Comparison of ENCODE assay signal across 8 cellular contexts in the genomic region with DNA sequence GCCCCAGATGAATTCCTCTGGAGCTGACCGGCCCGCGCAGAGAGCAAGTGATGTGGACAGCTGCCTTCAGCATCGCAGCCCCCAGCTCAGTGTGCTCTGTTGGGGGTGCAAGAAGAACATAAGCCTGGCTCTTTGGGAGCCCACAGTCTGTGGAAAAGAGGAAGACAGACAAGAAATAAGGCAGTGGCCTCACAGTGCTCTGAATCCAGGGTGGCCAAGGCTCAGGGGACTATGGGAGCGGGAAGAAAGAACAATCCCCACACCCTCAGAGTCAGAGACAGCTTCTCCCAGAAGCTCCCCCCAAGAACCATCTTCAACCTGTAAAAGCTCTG. TPM values are rescaled to one million over a fixed set of nuclear protein-coding genes. Genes with fewer than 3 reads are reported as not detected.
A peak's percentile ranks its signal among the peaks of the same experiment; 100 is the strongest.
DNase-seq lines count a peak whose midpoint lies in the region; ATAC-seq and TF ChIP-seq lines count a peak whose summit lies in the region.

No MANE protein-coding gene starts in this region.

- no peak for TF ChIP-seq CTCF in HFF-Myc (IDR thresholded peaks at IDR 0.05; ENCODE audit: low read depth, low read length, missing control alignments)
- no peak; the same call in 1 of the 2 replicates for TF ChIP-seq CTCF in WTC11 (IDR thresholded peaks at IDR 0.05)
- no peak for TF ChIP-seq CTCF in gastroesophageal sphincter (IDR thresholded peaks at IDR 0.05)

- CTCF ChIA-PET in WTC11 (lab: Charles Lee): interaction anchor here (0.5 to 7.7 kb wide), 66 partner anchors 9 to 684 kb away, joined by 3 to 264 read pairs (median 6); partner anchors contain the start of genes BLM, FES, FURIN and MAN2A2

- H3K27ac Mint-ChIP-seq in WTC11: no peak overlapping the region

- ATAC-seq in WTC11 (no peak), gastroesophageal sphincter (no peak), HG02798 (IDR thresholded peaks at IDR 0.05; ENCODE audit: poor library complexity, unreplicated experiment) (no peak)

- H3K4me3 ChIP-seq in HFF-Myc (replicated peaks; ENCODE audit: low read depth, low read length) (peak overlapping the region; percentile 92), gastroesophageal sphincter (peak overlapping the region in 1 of 2 donors; percentile 81), skin epidermis (peak overlapping the region in 6 of 7 experiments; percentile 57 to 89 (median 76))

- H3K27me3 ChIP-seq in gastroesophageal sphincter: no peaks in the 10 kb centered on the region

- H3K9me3 Mint-ChIP-seq in WTC11: no peaks in the 10 kb centered on the region

- peaks cover 0 to 72% (median 34%) of the 10 kb centered on the region in 3 donors for H3K4me1 ChIP-seq in gastroesophageal sphincter

- 4% methylated on average over 4 of the region's 5 CpGs; no CpG with 5 or more reads in 1 of the 2 donors for WGBS in gastroesophageal sphincter (ENCODE audit: low coverage in 1 of 2), 2 donors

- peak overlapping the region; percentile 95 for H3K4me3 Mint-ChIP-seq in WTC11

- H3K36me3 ChIP-seq in gastroesophageal sphincter: peaks cover 0 to 7% of the 10 kb centered on the region in 2 donors

- no peaks in the 10 kb centered on the region for H3K9me3 ChIP-seq in gastroesophageal sphincter

- peak overlapping the region in 3 of 4 donors; percentile 88 to 92 (median 89) for H3K27ac ChIP-seq in gastroesophageal sphincter
- H3K27ac ChIP-seq in skin epidermis: peak overlapping the region in 17 of 21 experiments; percentile 73 to 94 (median 90)

- H3K36me3 Mint-ChIP-seq in WTC11: peaks cover 6% of the 10 kb centered on the region; the same call in 1 of the 2 replicates

- H3K27me3 Mint-ChIP-seq in WTC11 (ENCODE audit: low read depth): peaks cover 12% of the 10 kb centered on the region

- H3K4me1 Mint-ChIP-seq in WTC11: peaks cover 23% of the 10 kb centered on the region

- POLR2A ChIA-PET in WTC11 (lab: Charles Lee): interaction anchor here (2.3 kb wide), 1 partner anchor 29 kb away, joined by 17 read pairs; the partner anchor contains the start of gene MAN2A2

- DNase-seq in HFF-Myc (ENCODE audit: extremely low read depth, low read depth) (no peak), WTC11 (ENCODE audit: low spot score) (no peak), pons (ENCODE audit: low spot score) (no peak), foreskin melanocyte (no peak), glomerular visceral epithelial cell (ENCODE audit: extremely low spot score) (no peak)

- no peak for TF ChIP-seq POLR2A in gastroesophageal sphincter (IDR thresholded peaks at IDR 0.05)

- no peak for TF ChIP-seq EP300 in gastroesophageal sphincter (IDR thresholded peaks at IDR 0.05)

TF ChIP-seq in WTC11, 78 proteins besides CTCF, POLR2A, EP300 and RAD21:
- TF ChIP-seq, protein P1, sequence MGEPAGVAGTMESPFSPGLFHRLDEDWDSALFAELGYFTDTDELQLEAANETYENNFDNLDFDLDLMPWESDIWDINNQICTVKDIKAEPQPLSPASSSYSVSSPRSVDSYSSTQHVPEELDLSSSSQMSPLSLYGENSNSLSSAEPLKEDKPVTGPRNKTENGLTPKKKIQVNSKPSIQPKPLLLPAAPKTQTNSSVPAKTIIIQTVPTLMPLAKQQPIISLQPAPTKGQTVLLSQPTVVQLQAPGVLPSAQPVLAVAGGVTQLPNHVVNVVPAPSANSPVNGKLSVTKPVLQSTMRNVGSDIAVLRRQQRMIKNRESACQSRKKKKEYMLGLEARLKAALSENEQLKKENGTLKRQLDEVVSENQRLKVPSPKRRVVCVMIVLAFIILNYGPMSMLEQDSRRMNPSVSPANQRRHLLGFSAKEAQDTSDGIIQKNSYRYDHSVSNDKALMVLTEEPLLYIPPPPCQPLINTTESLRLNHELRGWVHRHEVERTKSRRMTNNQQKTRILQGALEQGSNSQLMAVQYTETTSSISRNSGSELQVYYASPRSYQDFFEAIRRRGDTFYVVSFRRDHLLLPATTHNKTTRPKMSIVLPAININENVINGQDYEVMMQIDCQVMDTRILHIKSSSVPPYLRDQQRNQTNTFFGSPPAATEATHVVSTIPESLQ (CRISPR knock-in tag; IDR thresholded peaks at IDR 0.05): no peak
- TF ChIP-seq PRDM15 (CRISPR knock-in tag; IDR thresholded peaks at IDR 0.05): no peak
- TF ChIP-seq GTF2I (CRISPR knock-in tag; conservative IDR thresholded peaks at IDR 0.05): no peak
- TF ChIP-seq CBFB (CRISPR knock-in tag; IDR thresholded peaks at IDR 0.05; ENCODE audit: low read depth): no peak
- TF ChIP-seq ELF4 (CRISPR knock-in tag; IDR thresholded peaks at IDR 0.05; ENCODE audit: low read depth): no peak
- TF ChIP-seq, protein P2, sequence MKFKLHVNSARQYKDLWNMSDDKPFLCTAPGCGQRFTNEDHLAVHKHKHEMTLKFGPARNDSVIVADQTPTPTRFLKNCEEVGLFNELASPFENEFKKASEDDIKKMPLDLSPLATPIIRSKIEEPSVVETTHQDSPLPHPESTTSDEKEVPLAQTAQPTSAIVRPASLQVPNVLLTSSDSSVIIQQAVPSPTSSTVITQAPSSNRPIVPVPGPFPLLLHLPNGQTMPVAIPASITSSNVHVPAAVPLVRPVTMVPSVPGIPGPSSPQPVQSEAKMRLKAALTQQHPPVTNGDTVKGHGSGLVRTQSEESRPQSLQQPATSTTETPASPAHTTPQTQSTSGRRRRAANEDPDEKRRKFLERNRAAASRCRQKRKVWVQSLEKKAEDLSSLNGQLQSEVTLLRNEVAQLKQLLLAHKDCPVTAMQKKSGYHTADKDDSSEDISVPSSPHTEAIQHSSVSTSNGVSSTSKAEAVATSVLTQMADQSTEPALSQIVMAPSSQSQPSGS (CRISPR knock-in tag; IDR thresholded peaks at IDR 0.05; ENCODE audit: borderline replicate concordance, low read depth): no peak
- TF ChIP-seq KAT7 (CRISPR knock-in tag; IDR thresholded peaks at IDR 0.05; ENCODE audit: borderline replicate concordance): no peak

RNA-seq across cellular contexts. Expression of gene HDDC3, which starts 0.3 kb away (rescaled TPM):
- total RNA-seq in WTC11 (2021): 16.4 to 23.6 TPM (median 21.7 TPM) in 3 replicates
- total RNA-seq in gastroesophageal sphincter: 10 to 100 TPM in 2 of 4 donors, 1 to 10 TPM in 2; 5.9 to 17.1 (median 8.3) TPM

RNA-seq across cellular contexts. Expression of gene UNC45A, which starts 2.5 kb away (rescaled TPM):
- 92.1 to 102 TPM (median 101 TPM) in 3 replicates for total RNA-seq in WTC11 (2021)
- 100 to 1,000 TPM in 2 of 4 donors, 10 to 100 TPM in 2; 63.7 to 116 (median 100) TPM for total RNA-seq in gastroesophageal sphincter

RNA-seq across cellular contexts. Expression of gene RCCD1, which starts 22.1 kb away (rescaled TPM):
- total RNA-seq in WTC11 (2021) (26.1 to 31.9 TPM (median 27.8 TPM) in 3 replicates), gastroesophageal sphincter (10 to 100 TPM in 2 of 4 donors, 1 to 10 TPM in 2; 5.3 to 11.1 (median 9.0) TPM)

RNA-seq across cellular contexts. Expression of gene MAN2A2, which starts 29.5 kb away (rescaled TPM):
- total RNA-seq in WTC11 (2021): 27.9 to 31.5 TPM (median 31.0 TPM) in 3 replicates
- 10 to 100 TPM; 19.4 to 58.2 (median 44.9) TPM for total RNA-seq in gastroesophageal sphincter

RNA-seq across cellular contexts. Expression of gene FES, which starts 48.3 kb away (rescaled TPM):
- total RNA-seq in WTC11 (2021): 9.7 to 10.2 TPM (median 10.0 TPM) in 3 replicates
- total RNA-seq in gastroesophageal sphincter: 10 to 100 TPM; 40.1 to 70.4 (median 43.5) TPM
